In the genomic region with DNA sequence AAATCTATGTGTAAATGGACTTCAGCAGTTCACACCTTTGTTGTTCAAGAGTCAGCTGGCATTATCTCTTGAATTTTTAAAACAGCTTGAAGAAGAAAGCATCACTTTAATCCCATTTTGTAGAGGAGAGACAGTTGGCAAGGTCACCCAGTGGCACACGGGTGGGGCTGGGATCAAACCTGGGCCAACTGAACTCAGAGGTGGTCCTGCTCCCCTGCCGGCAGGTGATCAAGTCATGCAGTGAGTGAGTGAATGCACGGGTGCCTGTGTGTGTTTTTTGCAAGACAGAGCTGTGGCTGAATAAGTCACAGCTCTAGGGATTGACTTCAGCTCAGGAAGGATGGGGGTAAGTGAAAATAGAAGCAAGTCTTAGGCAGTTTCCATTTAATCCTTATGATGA, we compare ENCODE assay signal across 19 cellular contexts. TPM values are rescaled to one million over a fixed set of nuclear protein-coding genes. Genes with fewer than 3 reads are reported as not detected.
DNase-seq lines count a peak whose midpoint lies in the region; ATAC-seq and TF ChIP-seq lines count a peak whose summit lies in the region.
"Had no signal": no experiment of that assay in that cellular context is flagged by ENCODE, and none has a peak within 500 bp of the region (broad histone marks: within the 10 kb centered on the region; RNA-seq: fewer than 3 reads in every experiment).

No MANE protein-coding gene starts in this region.

- H3K36me3 ChIP-seq in colonic mucosa (no peaks in the 10 kb centered on the region), mucosa of descending colon (ENCODE audit: low read depth) (no peaks in the 10 kb centered on the region)
- H3K36me3 ChIP-seq: BLaER1 treated with 17β-estradiol and CSF1 and Interleukin-3, amounts not matched to agents 10 nM and 100 nM had no signal

- POLR2A ChIA-PET in activated CD4-positive, alpha-beta memory T cell treated with anti-CD3 and anti-CD28 coated beads, Interleukin-2, amount 10 ng/mL, durations not matched to agents 7 days and 5 days (lab: Charles Lee): no interaction called here
- POLR2A ChIA-PET in activated CD4-positive, alpha-beta memory T cell treated with anti-CD3 and anti-CD28 coated beads for 36 hours (lab: Charles Lee): no interaction called here

- H3K4me1 ChIP-seq in colonic mucosa (no peaks in the 10 kb centered on the region), mucosa of descending colon (ENCODE audit: low read depth) (no peaks in the 10 kb centered on the region)

- H3K36me3 Mint-ChIP-seq in activated CD4-positive, alpha-beta memory T cell treated with anti-CD3 and anti-CD28 coated beads, Interleukin-2, amount 10 ng/mL, durations not matched to agents 7 days and 5 days (ENCODE audit: low read depth): no peaks in the 10 kb centered on the region
- no peaks in the 10 kb centered on the region for H3K36me3 Mint-ChIP-seq in activated CD4-positive, alpha-beta memory T cell treated with anti-CD3 and anti-CD28 coated beads for 36 hours
- no peaks in the 10 kb centered on the region for H3K36me3 Mint-ChIP-seq in natural killer cell treated with Interleukin-12 subunit alpha and Interleukin-12 subunit beta and Interleukin-15 and Interleukin-18, amount 100 ng/mL, for 72 hours
- H3K36me3 Mint-ChIP-seq: CD8-positive, alpha-beta T cell had no signal

- H3K9me3 Mint-ChIP-seq in activated CD4-positive, alpha-beta memory T cell treated with anti-CD3 and anti-CD28 coated beads, Interleukin-2, amount 10 ng/mL, durations not matched to agents 7 days and 5 days: no peaks in the 10 kb centered on the region
- no peaks in the 10 kb centered on the region for H3K9me3 Mint-ChIP-seq in activated CD4-positive, alpha-beta memory T cell treated with anti-CD3 and anti-CD28 coated beads for 36 hours
- H3K9me3 Mint-ChIP-seq in natural killer cell treated with Interleukin-12 subunit alpha and Interleukin-12 subunit beta and Interleukin-15 and Interleukin-18, amount 100 ng/mL, for 72 hours: no peaks in the 10 kb centered on the region
- H3K9me3 Mint-ChIP-seq: CD8-positive, alpha-beta T cell; H9 had no signal

- H3K27me3 Mint-ChIP-seq in activated CD4-positive, alpha-beta memory T cell treated with anti-CD3 and anti-CD28 coated beads, Interleukin-2, amount 10 ng/mL, durations not matched to agents 7 days and 5 days: peaks cover 17% of the 10 kb centered on the region
- peaks cover 16% of the 10 kb centered on the region for H3K27me3 Mint-ChIP-seq in activated CD4-positive, alpha-beta memory T cell treated with anti-CD3 and anti-CD28 coated beads for 36 hours
- peaks cover 18 to 48% of the 10 kb centered on the region in 2 donors for H3K27me3 Mint-ChIP-seq in natural killer cell treated with Interleukin-12 subunit alpha and Interleukin-12 subunit beta and Interleukin-15 and Interleukin-18, amount 100 ng/mL, for 72 hours

- TF ChIP-seq CTCF in colonic mucosa (IDR thresholded peaks at IDR 0.05) (no peak), mucosa of descending colon (IDR thresholded peaks at IDR 0.05) (no peak)

- intact Hi-C loops in activated CD4-positive, alpha-beta memory T cell treated with anti-CD3 and anti-CD28 coated beads for 36 hours (cut with micrococcal nuclease): no loop called here
- intact Hi-C loops in colonic mucosa (cut with DNase I): no loop called here
- intact Hi-C loops in mucosa of descending colon (cut with DNase I, micrococcal nuclease): no loop called here

- H3K9me3 ChIP-seq in colonic mucosa (no peaks in the 10 kb centered on the region), mucosa of descending colon (no peaks in the 10 kb centered on the region)
- H3K9me3 ChIP-seq: BLaER1 treated with 17β-estradiol and CSF1 and Interleukin-3, amounts not matched to agents 10 nM and 100 nM had no signal

- H3K27ac Mint-ChIP-seq in activated CD4-positive, alpha-beta memory T cell treated with anti-CD3 and anti-CD28 coated beads, Interleukin-2, amount 10 ng/mL, durations not matched to agents 7 days and 5 days: peak overlapping the region; percentile 22
- no peak overlapping the region for H3K27ac Mint-ChIP-seq in activated CD4-positive, alpha-beta memory T cell treated with anti-CD3 and anti-CD28 coated beads for 36 hours
- no peak overlapping the region for H3K27ac Mint-ChIP-seq in natural killer cell treated with Interleukin-12 subunit alpha and Interleukin-12 subunit beta and Interleukin-15 and Interleukin-18, amount 100 ng/mL, for 72 hours
- H3K27ac Mint-ChIP-seq: B cell; CD8-positive, alpha-beta T cell; H9 had no signal

- no peaks in the 10 kb centered on the region for H3K27me3 ChIP-seq in colonic mucosa
- H3K27me3 ChIP-seq: BLaER1 treated with 17β-estradiol and CSF1 and Interleukin-3, amounts not matched to agents 10 nM and 100 nM had no signal

- H3K4me1 Mint-ChIP-seq in activated CD4-positive, alpha-beta memory T cell treated with anti-CD3 and anti-CD28 coated beads, Interleukin-2, amount 10 ng/mL, durations not matched to agents 7 days and 5 days: peaks cover 10% of the 10 kb centered on the region
- H3K4me1 Mint-ChIP-seq in activated CD4-positive, alpha-beta memory T cell treated with anti-CD3 and anti-CD28 coated beads for 36 hours (ENCODE audit: low read depth): peaks cover 2% of the 10 kb centered on the region
- peaks cover 0 to 4% of the 10 kb centered on the region in 2 donors for H3K4me1 Mint-ChIP-seq in natural killer cell treated with Interleukin-12 subunit alpha and Interleukin-12 subunit beta and Interleukin-15 and Interleukin-18, amount 100 ng/mL, for 72 hours (ENCODE audit: low read depth in 2 of 2)

- no peak overlapping the region for H3K4me3 Mint-ChIP-seq in activated CD4-positive, alpha-beta memory T cell treated with anti-CD3 and anti-CD28 coated beads, Interleukin-2, amount 10 ng/mL, durations not matched to agents 7 days and 5 days
- no peak overlapping the region for H3K4me3 Mint-ChIP-seq in activated CD4-positive, alpha-beta memory T cell treated with anti-CD3 and anti-CD28 coated beads for 36 hours
- H3K4me3 Mint-ChIP-seq in natural killer cell treated with Interleukin-12 subunit alpha and Interleukin-12 subunit beta and Interleukin-15 and Interleukin-18, amount 100 ng/mL, for 72 hours: no peak overlapping the region
- H3K4me3 Mint-ChIP-seq: B cell; CD8-positive, alpha-beta T cell; H9 had no signal

- ATAC-seq in mucosa of descending colon: no peak
- ATAC-seq in natural killer cell treated with Interleukin-12 subunit alpha and Interleukin-12 subunit beta and Interleukin-15 and Interleukin-18, amount 100 ng/mL, for 72 hours: no peak
- ATAC-seq: CD8-positive, alpha-beta T cell had no signal

- H3K9ac ChIP-seq in colonic mucosa (ENCODE audit: low read depth in 2 of 2, low read length in 2 of 2): no peak overlapping the region
- H3K9ac ChIP-seq: BLaER1 treated with 17β-estradiol and CSF1 and Interleukin-3, amounts not matched to agents 10 nM and 100 nM had no signal

- CTCF ChIA-PET in activated CD4-positive, alpha-beta memory T cell treated with anti-CD3 and anti-CD28 coated beads, Interleukin-2, amount 10 ng/mL, durations not matched to agents 7 days and 5 days (lab: Charles Lee): interaction anchor here (0.5 to 1.7 kb wide), 7 partner anchors 8 to 154 kb away, joined by 3 to 10 read pairs (median 4); no protein-coding TSS in a partner anchor
- CTCF ChIA-PET in activated CD4-positive, alpha-beta memory T cell treated with anti-CD3 and anti-CD28 coated beads for 36 hours (lab: Charles Lee): interaction anchor here (2.2 to 3.1 kb wide), 3 partner anchors 11 to 149 kb away, joined by 11 to 23 read pairs (median 12); no protein-coding TSS in a partner anchor

- no peak overlapping the region for H3K4me3 ChIP-seq in colonic mucosa
- no peak overlapping the region for H3K4me3 ChIP-seq in mucosa of descending colon
- H3K4me3 ChIP-seq: BLaER1 treated with 17β-estradiol and CSF1 and Interleukin-3, amounts not matched to agents 10 nM and 100 nM had no signal

- no peak overlapping the region for H3K27ac ChIP-seq in colonic mucosa
- H3K27ac ChIP-seq: BLaER1 treated with 17β-estradiol and CSF1 and Interleukin-3, amounts not matched to agents 10 nM and 100 nM had no signal

- DNase-seq in activated CD4-positive, alpha-beta memory T cell treated with anti-CD3 and anti-CD28 coated beads, Interleukin-2, amount 10 ng/mL, durations not matched to agents 7 days and 5 days: no peak
- no peak for DNase-seq in activated CD4-positive, alpha-beta memory T cell treated with anti-CD3 and anti-CD28 coated beads for 36 hours
- DNase-seq in stimulated activated CD4-positive, alpha-beta T cell treated with anti-CD3 and anti-CD28 coated beads, Interleukin-4, amount 100 ng/mL, for 24 hours: peak; percentile 1
- no peak for DNase-seq in stimulated activated CD4-positive, alpha-beta T cell treated with anti-CD3 and anti-CD28 coated beads, Interleukin-1b, Interleukin-23, amount 100 ng/mL, for 48 hours
- peak; percentile 12 for DNase-seq in colonic mucosa
- DNase-seq in NCI-H187 treated with DMSO at 0.1 percent for 48 hours (lab: John Stamatoyannopoulos, UW): no peak
- no peak for DNase-seq in mucosa of descending colon
- DNase-seq in natural killer cell treated with Interleukin-12 subunit alpha and Interleukin-12 subunit beta and Interleukin-15 and Interleukin-18, amount 100 ng/mL, for 72 hours (ENCODE audit: low spot score): no peak
- DNase-seq: 8988T, DMS 273 treated with DMSO at 0.1 percent for 48 hours, DMS53, DND-41, EL, H9, IMR-90 had no signal

RNA-seq across cellular contexts. Expression of a gene that starts 9.5 kb away (rescaled TPM):
- total RNA-seq in activated CD4-positive, alpha-beta memory T cell treated with anti-CD3 and anti-CD28 coated beads, Interleukin-2, amount 10 ng/mL, durations not matched to agents 7 days and 5 days: not detected
- not detected for total RNA-seq in activated CD4-positive, alpha-beta memory T cell treated with anti-CD3 and anti-CD28 coated beads for 36 hours
- not detected for total RNA-seq in colonic mucosa
- total RNA-seq in mucosa of descending colon: not detected
- not detected for total RNA-seq in natural killer cell treated with Interleukin-12 subunit alpha and Interleukin-12 subunit beta and Interleukin-15 and Interleukin-18, amount 100 ng/mL, for 72 hours
- total RNA-seq: A673; B cell; CD8-positive, alpha-beta T cell; IMR-90 had no signal

Comparison
In these comparisons a context has a peak if more than half of its experiments do, and no peak if none do; other contexts are left out.
1. DNase-seq: peak in stimulated activated CD4-positive, alpha-beta T cell treated with anti-CD3 and anti-CD28 coated beads, Interleukin-4, amount 100 ng/mL, for 24 hours (single experiment) and colonic mucosa (single experiment); none in activated CD4-positive, alpha-beta memory T cell treated with anti-CD3 and anti-CD28 coated beads, Interleukin-2, amount 10 ng/mL, durations not matched to agents 7 days and 5 days (single experiment), activated CD4-positive, alpha-beta memory T cell treated with anti-CD3 and anti-CD28 coated beads for 36 hours (single experiment), stimulated activated CD4-positive, alpha-beta T cell treated with anti-CD3 and anti-CD28 coated beads, Interleukin-1b, Interleukin-23, amount 100 ng/mL, for 48 hours (single experiment), NCI-H187 treated with DMSO at 0.1 percent for 48 hours (single experiment), mucosa of descending colon (0 of 3) and natural killer cell treated with Interleukin-12 subunit alpha and Interleukin-12 subunit beta and Interleukin-15 and Interleukin-18, amount 100 ng/mL, for 72 hours (single experiment).